ENCODE assay signal across 17 cellular contexts in genomic region chr3:177713921-177714900, GRCh38.
DNase-seq lines count a peak whose midpoint lies in the region; ATAC-seq and TF ChIP-seq lines count a peak whose summit lies in the region.
"Had no signal": no experiment of that assay in that cellular context is flagged by ENCODE, and none has a peak within 500 bp of the region (broad histone marks: within the 10 kb centered on the region; RNA-seq: fewer than 3 reads in every experiment).

No MANE protein-coding gene starts in this region.

- no peak overlapping the region for H4K91ac ChIP-seq in mesenchymal stem cell (ENCODE audit: low read length)

- H3K4me3 ChIP-seq in left ventricle myocardium inferior = no peak overlapping the region
- no peak overlapping the region for H3K4me3 ChIP-seq in adipocyte (ENCODE audit: low read length)
- H3K4me3 ChIP-seq in mesenchymal stem cell (ENCODE audit: insufficient read depth in 1 of 2, low read depth in 1 of 2, low read length in 2 of 2) = no peak overlapping the region
- H3K4me3 ChIP-seq: pancreas, suprapubic skin had no signal

- H2BK12ac ChIP-seq in mesenchymal stem cell (ENCODE audit: low read length in 2 of 2) = peak overlapping the region in 1 of 2 experiments; percentile 32

- intact Hi-C loops in left cardiac atrium (cut with DNase I) (no loop called here), left ventricle myocardium inferior (cut with micrococcal nuclease) (no loop called here)

- no peak overlapping the region for H2BK15ac ChIP-seq in mesenchymal stem cell (ENCODE audit: low read depth, poor library complexity, severe bottlenecking)

- no peak overlapping the region for H3K18ac ChIP-seq in mesenchymal stem cell (ENCODE audit: low read depth in 1 of 2, low read length in 2 of 2)

- no peak overlapping the region for H2BK5ac ChIP-seq in mesenchymal stem cell (ENCODE audit: low read depth, low read length, poor library complexity, severe bottlenecking)

- H3K4ac ChIP-seq in mesenchymal stem cell (ENCODE audit: low read depth in 1 of 2, low read length in 2 of 2) = no peak overlapping the region

- CTCF ChIA-PET in GM10248 (lab: Yijun Ruan, JAX) = interaction anchor here (1.3 kb wide), 1 partner anchor 64 kb away, joined by 3 read pairs; no protein-coding TSS in a partner anchor

- peak; percentile 23 to 35 for ATAC-seq in left cardiac atrium
- ATAC-seq in GM19035 (IDR thresholded peaks at IDR 0.05; ENCODE audit: unreplicated experiment) = no peak
- ATAC-seq: activated naive CD8-positive, alpha-beta T cell treated with anti-CD3 and anti-CD28 coated beads, Interleukin-2, amount 50 U/mL, for 24 hours; T-helper 17 cell had no signal

- no peak overlapping the region for H2BK120ac ChIP-seq in mesenchymal stem cell (ENCODE audit: low read depth, low read length)

- no peak overlapping the region for H3K23ac ChIP-seq in mesenchymal stem cell (ENCODE audit: low read length in 2 of 2)

- 87% methylated on average over 2 of the region's 3 CpGs for WGBS in mesenchymal stem cell

- no peak overlapping the region for H3K14ac ChIP-seq in mesenchymal stem cell (ENCODE audit: low read length in 2 of 2)

- no peaks in the 10 kb centered on the region for H3K27me3 ChIP-seq in left ventricle myocardium inferior (ENCODE audit: low read depth)
- H3K27me3 ChIP-seq in adipocyte (replicated peaks; ENCODE audit: control insufficient read depth, insufficient read depth, low read length) = no peaks in the 10 kb centered on the region
- H3K27me3 ChIP-seq in mesenchymal stem cell (ENCODE audit: control insufficient read depth in 1 of 2, insufficient read depth in 1 of 2, low read length in 2 of 2) = no peaks in the 10 kb centered on the region
- H3K27me3 ChIP-seq: pancreas, suprapubic skin had no signal

- H3K9me3 ChIP-seq in left ventricle myocardium inferior (replicated peaks) (no peaks in the 10 kb centered on the region), adipocyte (ENCODE audit: control insufficient read depth, low read length) (no peaks in the 10 kb centered on the region), mesenchymal stem cell (ENCODE audit: control insufficient read depth, low read length) (no peaks in the 10 kb centered on the region)
- H3K9me3 ChIP-seq: pancreas, suprapubic skin had no signal

- no peaks in the 10 kb centered on the region for H3K36me3 ChIP-seq in left ventricle myocardium inferior
- no peaks in the 10 kb centered on the region for H3K36me3 ChIP-seq in adipocyte (ENCODE audit: control insufficient read depth, insufficient read depth, low read length, severe bottlenecking)
- no peaks in the 10 kb centered on the region for H3K36me3 ChIP-seq in mesenchymal stem cell (ENCODE audit: control insufficient read depth in 1 of 2, insufficient read depth in 2 of 2, low read depth in 1 of 2, low read length in 2 of 2)
- H3K36me3 ChIP-seq: pancreas, suprapubic skin had no signal

- H3K27ac ChIP-seq in left ventricle myocardium inferior (replicated peaks) (no peak overlapping the region), mesenchymal stem cell (ENCODE audit: low read length, poor library complexity, severe bottlenecking) (no peak overlapping the region)
- H3K27ac ChIP-seq: pancreas, suprapubic skin had no signal

- TF ChIP-seq CTCF in left ventricle myocardium inferior (IDR thresholded peaks at IDR 0.05; ENCODE audit: borderline replicate concordance) (no peak), GM10248 (IDR thresholded peaks at IDR 0.05; ENCODE audit: control extremely low read depth, extremely low read depth, low read depth, missing control alignments) (no peak)

- no peak overlapping the region for H2AFZ ChIP-seq in mesenchymal stem cell (ENCODE audit: low read depth, low read length)

- H3K79me1 ChIP-seq in mesenchymal stem cell (replicated peaks; ENCODE audit: low read length, poor library complexity, severe bottlenecking) = no peaks in the 10 kb centered on the region

- DNase-seq in left cardiac atrium = no peak
- no peak for DNase-seq in left ventricle myocardium inferior
- DNase-seq in adipocyte (ENCODE audit: low read depth) = peak; percentile 72
- DNase-seq in mesenchymal stem cell = peak; percentile 15
- DNase-seq in activated CD4-positive, CD25-positive, alpha-beta regulatory T cell treated with anti-CD3 and anti-CD28 coated beads, Interleukin-2, amount 50 U/mL, for 72 hours = no peak
- no peak for DNase-seq in GM10248 (ENCODE audit: extremely low spot score)
- no peak for DNase-seq in AG08396 (ENCODE audit: low spot score)
- DNase-seq: activated CD4-positive, alpha-beta T cell treated with anti-CD3 and anti-CD28 coated beads for 4 hours; activated naive CD8-positive, alpha-beta T cell treated with anti-CD3 and anti-CD28 coated beads, Interleukin-2, amount 50 U/mL, for 24 hours; cortex of kidney; DMS53; NCI-H2107; pancreas; stimulated activated CD4-positive, alpha-beta T cell treated with anti-CD3 and anti-CD28 coated beads, Interleukin-15, amount 100 ng/mL, for 24 hours; T-helper 17 cell had no signal

- H3K4me1 ChIP-seq in left ventricle myocardium inferior (peaks cover 18% of the 10 kb centered on the region), adipocyte (ENCODE audit: control insufficient read depth, insufficient read depth, low read length) (peaks cover 5% of the 10 kb centered on the region), mesenchymal stem cell (ENCODE audit: control insufficient read depth, insufficient read depth, low read depth, low read length) (no peaks in the 10 kb centered on the region)
- H3K4me1 ChIP-seq: pancreas had no signal

- H3K9ac ChIP-seq in adipocyte (ENCODE audit: low read length) = no peak overlapping the region
- H3K9ac ChIP-seq in mesenchymal stem cell (ENCODE audit: low read length) = no peak overlapping the region

- no peak overlapping the region for H4K8ac ChIP-seq in mesenchymal stem cell (ENCODE audit: low read length)

- no peak overlapping the region for H3K4me2 ChIP-seq in mesenchymal stem cell (ENCODE audit: low read length, poor library complexity, severe bottlenecking)

- H2AK5ac ChIP-seq in mesenchymal stem cell (ENCODE audit: low read length, severe bottlenecking) = no peak overlapping the region

- POLR2A ChIA-PET in GM10248 (lab: Yijun Ruan, JAX) = no interaction called here

Comparison
In these comparisons a context has a peak if more than half of its experiments do, and no peak if none do; other contexts are left out.
1. DNase-seq: peak in adipocyte (single experiment) and mesenchymal stem cell (single experiment); none in left cardiac atrium (single experiment), left ventricle myocardium inferior (single experiment), activated CD4-positive, CD25-positive, alpha-beta regulatory T cell treated with anti-CD3 and anti-CD28 coated beads, Interleukin-2, amount 50 U/mL, for 72 hours (single experiment), GM10248 (single experiment) and AG08396 (single experiment).